2 cellular contexts compared by ENCODE assay signal in the genomic region with DNA sequence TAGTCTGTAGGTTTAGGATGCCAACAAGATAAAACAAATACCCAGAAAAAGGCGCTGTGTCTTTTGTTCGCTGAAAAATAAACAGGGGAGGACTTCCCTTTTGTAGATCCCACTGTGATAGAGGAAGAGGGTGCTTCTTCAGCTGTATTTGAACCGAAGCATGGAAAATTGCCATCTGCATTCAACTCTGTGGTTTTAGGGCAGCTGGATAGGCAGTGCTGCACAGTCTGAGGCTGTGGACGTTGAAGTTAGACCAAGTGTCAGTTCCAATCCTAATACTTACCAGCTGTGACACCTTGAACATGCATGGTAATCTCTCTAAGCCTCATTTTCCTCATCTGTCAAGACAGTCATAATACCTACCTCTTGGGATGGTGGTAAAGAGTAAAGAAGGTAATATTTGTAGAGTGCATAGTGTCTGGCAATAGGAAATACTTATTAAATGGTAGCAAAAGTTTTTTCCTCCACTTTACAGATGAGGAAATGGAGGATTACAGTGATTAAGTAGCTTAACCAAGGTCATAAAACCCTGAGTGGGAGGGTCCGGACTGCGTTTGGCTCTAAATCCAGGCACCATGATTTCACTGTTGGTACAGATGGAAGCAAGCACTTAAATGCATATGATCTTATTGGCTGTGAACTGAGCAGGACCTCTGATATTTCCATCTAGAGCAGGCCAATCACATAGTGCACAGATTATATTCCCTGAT.
TF ChIP-seq lines count a peak whose summit lies in the region.

No MANE protein-coding gene starts in this region.

TF ChIP-seq in IMR-90, 13 proteins besides CTCF, POLR2A, EP300 and RAD21:
- TF ChIP-seq MAFK (IDR thresholded peaks at IDR 0.05; ENCODE audit: low read depth, low read length) (no peak), MAZ (IDR thresholded peaks at IDR 0.05; ENCODE audit: borderline replicate concordance, low read depth, low read length) (no peak), FOS (IDR thresholded peaks at IDR 0.05; ENCODE audit: low read depth, low read length) (no peak), MXI1 (IDR thresholded peaks at IDR 0.05; ENCODE audit: borderline replicate concordance, low read depth, low read length) (no peak), RCOR1 (IDR thresholded peaks at IDR 0.05; ENCODE audit: insufficient replicate concordance, low read length) (no peak), NFE2L2 (IDR thresholded peaks at IDR 0.05; ENCODE audit: low read depth, low read length) (no peak), BHLHE40 (IDR thresholded peaks at IDR 0.05; ENCODE audit: low read depth, low read length) (no peak), RFX5 (IDR thresholded peaks at IDR 0.05; ENCODE audit: low read depth, low read length) (no peak)
- TF ChIP-seq, protein P1, sequence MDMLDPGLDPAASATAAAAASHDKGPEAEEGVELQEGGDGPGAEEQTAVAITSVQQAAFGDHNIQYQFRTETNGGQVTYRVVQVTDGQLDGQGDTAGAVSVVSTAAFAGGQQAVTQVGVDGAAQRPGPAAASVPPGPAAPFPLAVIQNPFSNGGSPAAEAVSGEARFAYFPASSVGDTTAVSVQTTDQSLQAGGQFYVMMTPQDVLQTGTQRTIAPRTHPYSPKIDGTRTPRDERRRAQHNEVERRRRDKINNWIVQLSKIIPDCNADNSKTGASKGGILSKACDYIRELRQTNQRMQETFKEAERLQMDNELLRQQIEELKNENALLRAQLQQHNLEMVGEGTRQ (IDR thresholded peaks at IDR 0.05; ENCODE audit: low read depth, low read length), result no peak

TF ChIP-seq in SK-N-SH, 30 proteins besides CTCF, POLR2A, EP300 and RAD21:
- TF ChIP-seq TCF12 (IDR thresholded peaks at IDR 0.05) (peak; percentile 41; the same call in 1 of the 2 replicates), GATA2 (CRISPR knock-in tag; IDR thresholded peaks at IDR 0.05) (no peak), NFIC (IDR thresholded peaks at IDR 0.05; ENCODE audit: borderline replicate concordance) (peak; percentile 22; the same call in 1 of the 2 replicates)
